In the genomic region with DNA sequence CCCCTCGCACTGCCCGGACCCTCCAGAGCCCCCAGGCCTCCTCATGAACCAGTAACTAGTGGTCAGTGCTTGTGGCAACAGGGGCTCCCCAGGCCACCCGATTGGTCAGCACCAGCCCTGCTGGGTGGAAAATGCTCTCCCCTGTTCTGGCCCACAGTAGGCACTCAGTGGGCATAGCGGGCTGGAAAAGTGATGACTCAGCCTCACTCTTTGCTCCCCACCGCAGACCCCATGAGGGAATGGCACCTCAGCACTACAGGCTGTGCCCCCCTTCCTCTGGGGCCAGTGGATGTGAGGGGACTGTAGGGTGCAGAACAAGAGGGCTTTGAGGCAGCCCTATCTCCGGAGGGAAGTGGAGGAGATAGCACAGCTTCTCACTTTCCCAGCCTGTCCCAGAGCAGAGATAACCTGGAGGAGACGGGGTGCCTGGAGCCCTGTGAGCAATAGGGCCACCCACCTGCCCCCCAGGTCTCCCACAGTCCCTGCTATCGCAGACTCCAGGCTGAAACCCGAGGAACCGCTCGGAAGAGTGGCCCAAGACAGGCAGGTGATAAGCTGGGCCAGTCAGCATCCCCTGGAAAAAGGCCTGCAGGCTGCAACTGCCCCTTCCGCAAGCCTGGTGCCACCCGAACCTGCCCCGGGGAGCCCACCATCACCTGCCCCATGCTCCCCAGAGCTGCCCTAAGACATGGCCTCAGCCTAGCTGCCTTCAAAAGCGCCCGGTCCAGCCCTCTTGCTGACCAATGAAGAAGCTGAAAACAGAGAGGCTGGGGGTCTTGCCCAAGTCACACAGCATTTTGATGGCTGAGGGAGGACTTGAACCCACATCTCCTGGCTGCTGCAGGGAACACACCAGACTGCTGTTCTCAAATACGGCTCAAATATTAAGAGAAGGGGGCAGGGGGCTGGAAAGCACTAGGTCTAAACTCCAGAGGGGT, we compare ENCODE assay signal across 2 cellular contexts.
TF ChIP-seq lines count a peak whose summit lies in the region.

No MANE protein-coding gene starts in this region.

TF ChIP-seq in A549, 52 proteins besides CTCF, POLR2A, EP300 and RAD21:
- TF ChIP-seq MAFK (IDR thresholded peaks at IDR 0.05; ENCODE audit: partially characterized antibody) (peak; percentile 60), HDAC2 (IDR thresholded peaks at IDR 0.05) (no peak)
- TF ChIP-seq, protein P1, sequence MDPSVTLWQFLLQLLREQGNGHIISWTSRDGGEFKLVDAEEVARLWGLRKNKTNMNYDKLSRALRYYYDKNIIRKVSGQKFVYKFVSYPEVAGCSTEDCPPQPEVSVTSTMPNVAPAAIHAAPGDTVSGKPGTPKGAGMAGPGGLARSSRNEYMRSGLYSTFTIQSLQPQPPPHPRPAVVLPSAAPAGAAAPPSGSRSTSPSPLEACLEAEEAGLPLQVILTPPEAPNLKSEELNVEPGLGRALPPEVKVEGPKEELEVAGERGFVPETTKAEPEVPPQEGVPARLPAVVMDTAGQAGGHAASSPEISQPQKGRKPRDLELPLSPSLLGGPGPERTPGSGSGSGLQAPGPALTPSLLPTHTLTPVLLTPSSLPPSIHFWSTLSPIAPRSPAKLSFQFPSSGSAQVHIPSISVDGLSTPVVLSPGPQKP (IDR thresholded peaks at IDR 0.05; ENCODE audit: low read depth, low read length): no peak

TF ChIP-seq in H1, 55 proteins besides CTCF, POLR2A, EP300 and RAD21:
- no peak for TF ChIP-seq SAP30 (IDR thresholded peaks at IDR 0.05; ENCODE audit: insufficient read depth, insufficient replicate concordance, low read length)
- no peak for TF ChIP-seq CHD1 (IDR thresholded peaks at IDR 0.05; ENCODE audit: low read depth, low read length)
- no peak for TF ChIP-seq CTBP2 (IDR thresholded peaks at IDR 0.05; ENCODE audit: borderline replicate concordance, insufficient read depth, insufficient read length, low read length)
- TF ChIP-seq CREB1 (IDR thresholded peaks at IDR 0.05): no peak
- no peak for TF ChIP-seq GTF2F1 (IDR thresholded peaks at IDR 0.05; ENCODE audit: borderline replicate concordance, low read depth, low read length)
- TF ChIP-seq GABPA (IDR thresholded peaks at IDR 0.05; ENCODE audit: borderline replicate concordance, insufficient read depth, low read length): no peak
- TF ChIP-seq CBX8 (IDR thresholded peaks at IDR 0.05; ENCODE audit: borderline replicate concordance, low read depth, low read length): no peak
- no peak for TF ChIP-seq FOSL1 (IDR thresholded peaks at IDR 0.05; ENCODE audit: insufficient read depth, low read depth, low read length)
- TF ChIP-seq NANOG (IDR thresholded peaks at IDR 0.05; ENCODE audit: insufficient read depth, low read depth, low read length, poor library complexity, severe bottlenecking): no peak
